8 cellular contexts compared by ENCODE assay signal in genomic region chr1:109484519-109484975, GRCh38. TPM values are rescaled to one million over a fixed set of nuclear protein-coding genes. Genes with fewer than 3 reads are reported as not detected.
DNase-seq lines count a peak whose midpoint lies in the region; ATAC-seq, FAIRE-seq and TF ChIP-seq lines count a peak whose summit lies in the region.

No MANE protein-coding gene starts in this region.

- no peaks in the 10 kb centered on the region for H3K79me1 ChIP-seq in H1 (ENCODE audit: low read depth, low read length)

- WGBS in H1 (ENCODE audit: extremely low coverage in 1 of 2, insufficient coverage in 1 of 2, insufficient read length in 1 of 2, insufficient replicate concordance in 2 of 2, low coverage in 1 of 2, low lambda C conversion rate in 2 of 2, missing lambda C conversion rate in 1 of 2), 2 experiments = 6% methylated on average over 15 of the region's 15 CpGs; no CpG with 5 or more reads in 1 of the 2 experiments

- peak overlapping the region; percentile 61; the same call in 1 of the 2 replicates for H2BK20ac ChIP-seq in H1 (ENCODE audit: low read length)

- H3K4me3 ChIP-seq in OCI-LY3 (ENCODE audit: low read length) = peak overlapping the region; percentile 98
- H3K4me3 ChIP-seq in H1 (ENCODE audit: extremely low read depth in 1 of 4, insufficient read depth in 2 of 4, low read depth in 3 of 4, low read length in 4 of 4) = peak overlapping the region; percentile 63 to 83 (median 78)
- peak overlapping the region; percentile 85 for H3K4me3 ChIP-seq in neuron (ENCODE audit: low read length)

- H3K56ac ChIP-seq in H1 (replicated peaks; ENCODE audit: insufficient read length, low read depth, low read length) = peak overlapping the region; percentile 40

- peak overlapping the region; percentile 95 for H2BK5ac ChIP-seq in H1 (ENCODE audit: low read depth, low read length)

- peaks cover 16% of the 10 kb centered on the region for H3K23me2 ChIP-seq in H1 (ENCODE audit: low read depth, low read length)

- H3K4me2 ChIP-seq in OCI-LY3 (ENCODE audit: low read length) = peak overlapping the region; percentile 99
- H3K4me2 ChIP-seq in H1 (ENCODE audit: insufficient read depth in 1 of 2, low read depth in 2 of 2, low read length in 2 of 2) = peak overlapping the region; percentile 94 to 99

- H3K4ac ChIP-seq in H1 (replicated peaks; ENCODE audit: insufficient read length, low read depth, low read length) = peak overlapping the region; percentile 76

- H3K27ac ChIP-seq in OCI-LY3 (ENCODE audit: low read length) = peak overlapping the region; percentile 76
- no peak overlapping the region for H3K27ac ChIP-seq in H1 (ENCODE audit: low read depth, low read length)

- H3K4me1 ChIP-seq in OCI-LY3 (ENCODE audit: low read length) (peaks cover 15% of the 10 kb centered on the region), H1 (replicated peaks in 1 of 4; ENCODE audit: control insufficient read depth in 3 of 4, insufficient read depth in 4 of 4, low read length in 3 of 4) (peaks cover 0 to 9% (median 2%) of the 10 kb centered on the region in 4 experiments; a peak in 3 of 7 replicates), neuron (ENCODE audit: insufficient read depth, low read length) (peaks cover 37% of the 10 kb centered on the region)

- POLR2A ChIA-PET in H1 (lab: Charles Lee; ENCODE audit: partially characterized antibody) = interaction anchor here (0.6 to 3.1 kb wide), 8 partner anchors 9 to 177 kb away, joined by 3 to 17 read pairs (median 6); partner anchors contain the start of genes AMIGO1, CYB561D1 and PSMA5

- no peaks in the 10 kb centered on the region for H3K27me3 ChIP-seq in OCI-LY3 (ENCODE audit: low read depth, low read length)
- peaks cover 0 to under 1% (median 0%) of the 10 kb centered on the region in 4 experiments; a peak in 1 of 7 replicates for H3K27me3 ChIP-seq in H1 (replicated peaks in 1 of 4; ENCODE audit: control insufficient read depth in 3 of 4, extremely low read depth in 1 of 4, insufficient read depth in 3 of 4, low read length in 3 of 4)
- peaks cover 14% of the 10 kb centered on the region for H3K27me3 ChIP-seq in neuron (ENCODE audit: insufficient read depth, low read length)

- H3K14ac ChIP-seq in H1 (ENCODE audit: insufficient read length) = no peak overlapping the region

- TF ChIP-seq RAD21 in H1 (IDR thresholded peaks at IDR 0.05 in 1 of 2, conservative IDR thresholded peaks at IDR 0.05 in 1 of 2; ENCODE audit: low read depth in 2 of 2, low read length in 2 of 2) = no peak

- H4K91ac ChIP-seq in H1 (replicated peaks; ENCODE audit: insufficient read length, low read length) = peak overlapping the region; percentile 69

- no peaks in the 10 kb centered on the region for H3K9me3 ChIP-seq in OCI-LY3 (ENCODE audit: insufficient read depth, low read length)
- no peaks in the 10 kb centered on the region for H3K9me3 ChIP-seq in H1 (ENCODE audit: insufficient read depth in 2 of 2, low read depth in 1 of 2, low read length in 1 of 2)
- H3K9me3 ChIP-seq in neuron (ENCODE audit: low read length) = no peaks in the 10 kb centered on the region

- FAIRE-seq in H1 (lab: Jason Lieb, UNC) = no peak

- peak overlapping the region; percentile 97 for H3K18ac ChIP-seq in H1 (ENCODE audit: extremely low read depth, low read length)

- TF ChIP-seq CTCF in OCI-LY3 (IDR thresholded peaks at IDR 0.05; ENCODE audit: low read depth, low read length) = no peak
- no peak for TF ChIP-seq CTCF in H1 (IDR thresholded peaks at IDR 0.05; ENCODE audit: control extremely low read depth in 1 of 3, insufficient read depth in 1 of 3, low read depth in 1 of 3, low read length in 3 of 3)
- TF ChIP-seq CTCF in omental fat pad (IDR thresholded peaks at IDR 0.05) = no peak

- no peak overlapping the region for H2BK15ac ChIP-seq in H1 (ENCODE audit: low read length)

- TF ChIP-seq POLR2A in H1 (IDR thresholded peaks at IDR 0.05; ENCODE audit: control extremely low read depth in 1 of 2, low read depth in 2 of 2, low read length in 2 of 2) = no peak

- peak overlapping the region; percentile 71 for H2AFZ ChIP-seq in OCI-LY3 (ENCODE audit: low read depth, low read length)
- peak overlapping the region; percentile 95; the same call in 1 of the 2 replicates for H2AFZ ChIP-seq in H1 (ENCODE audit: low read length)
- H2AFZ ChIP-seq in neuron (ENCODE audit: low read depth, low read length) = peak overlapping the region; percentile 13

- H3K23ac ChIP-seq in H1 (ENCODE audit: insufficient read length) = no peak overlapping the region

- peak overlapping the region; percentile 66 for H4K8ac ChIP-seq in H1 (ENCODE audit: extremely low read depth, insufficient read depth, low read length)

- H3K79me2 ChIP-seq in OCI-LY3 (ENCODE audit: low read length) (peaks cover 9% of the 10 kb centered on the region), H1 (ENCODE audit: control insufficient read depth in 1 of 2, insufficient read depth in 2 of 2, low read length in 2 of 2) (no peaks in the 10 kb centered on the region)

- ATAC-seq in omental fat pad (ENCODE audit: low FRiP score) (no peak), GM19452 (IDR thresholded peaks at IDR 0.05; ENCODE audit: unreplicated experiment) (no peak), GM19467 (IDR thresholded peaks at IDR 0.05; ENCODE audit: unreplicated experiment) (no peak)

- H3K36me3 ChIP-seq in OCI-LY3 (replicated peaks; ENCODE audit: low read depth, low read length) = no peaks in the 10 kb centered on the region
- H3K36me3 ChIP-seq in H1 (ENCODE audit: control insufficient read depth in 2 of 4, insufficient read depth in 4 of 4, low read length in 3 of 4) = no peaks in the 10 kb centered on the region
- H3K36me3 ChIP-seq in neuron (ENCODE audit: insufficient read depth, low read length) = peaks cover 33% of the 10 kb centered on the region

- CTCF ChIA-PET in H1 (lab: Charles Lee; ENCODE audit: partially characterized antibody) = interaction anchor here (0.6 to 43.7 kb wide), 8 partner anchors 7 to 179 kb away, joined by 3 to 1755 read pairs (median 6); partner anchors contain the start of genes AMIGO1, CYB561D1 and GPR61

- no peaks in the 10 kb centered on the region for H4K20me1 ChIP-seq in OCI-LY3 (ENCODE audit: insufficient read depth, low read length)
- no peaks in the 10 kb centered on the region for H4K20me1 ChIP-seq in H1 (replicated peaks in 1 of 2; ENCODE audit: control insufficient read depth in 1 of 2, insufficient read depth in 2 of 2, low read length in 2 of 2)

- peak overlapping the region; percentile 77; the same call in 1 of the 2 replicates for H2BK12ac ChIP-seq in H1 (ENCODE audit: low read depth, low read length)

- H3K9ac ChIP-seq in OCI-LY3 (ENCODE audit: low read length) (peak overlapping the region; percentile 90), H1 (replicated peaks in 1 of 4; ENCODE audit: extremely low read depth in 1 of 4, low read depth in 3 of 4, low read length in 3 of 4) (peak overlapping the region in 3 of 4 experiments; percentile 41 to 91 (median 66); a peak in 4 of 7 replicates)

- H2BK120ac ChIP-seq in H1 (replicated peaks; ENCODE audit: low read depth, low read length) = no peak overlapping the region

- TF ChIP-seq EP300 in H1 (IDR thresholded peaks at IDR 0.05; ENCODE audit: borderline replicate concordance in 1 of 2, low read depth in 2 of 2, low read length in 2 of 2) = no peak

- no peak overlapping the region for H2AK5ac ChIP-seq in H1 (ENCODE audit: low read depth, low read length)

- H4K5ac ChIP-seq in H1 (ENCODE audit: insufficient read length, low read depth, low read length) = peak overlapping the region; percentile 34

- DNase-seq in EH (ENCODE audit: low read depth) = peak; percentile 27
- DNase-seq in H1 (ENCODE audit: low read depth in 1 of 2, low spot score in 2 of 2) = no peak
- DNase-seq in omental fat pad (ENCODE audit: low spot score) = no peak
- no peak for DNase-seq in epidermal melanocyte (ENCODE audit: insufficient read length, low spot score)

RNA-seq across cellular contexts. Expression of gene ATXN7L2, which starts 0.8 kb away (rescaled TPM):
- total RNA-seq in H1 (2021; fragmentation: NEBNext Ultra II Directional; extraction: Animal tissue kit (Norgen Biotek cat#: 25700)) = 9.3 and 9.8 TPM in 2 replicates
- polyA plus RNA-seq in H1 (2011; rRNA removed) = 8.1 and 12.3 TPM in 2 replicates
- polyA plus RNA-seq in H1 (2011; cell fraction: cytosol; rRNA removed) = 7.1 TPM
- 25.0 TPM for polyA plus RNA-seq in H1 (2011; cell fraction: nucleus; rRNA removed)
- polyA plus RNA-seq in H1 (2012, experiment 1 of 2) = 5.3 to 9.0 TPM (median 7.8 TPM) in 4 replicates
- polyA plus RNA-seq in H1 (2012, experiment 2 of 2) = 5.1 TPM
- 8.4 TPM for polyA plus RNA-seq in H1 (2013, experiment 1 of 2)
- 7.4 TPM for polyA plus RNA-seq in H1 (2013, experiment 2 of 2)
- polyA minus RNA-seq in H1 (2011; rRNA and poly(A)+ RNA removed) = 2.4 and 3.4 TPM in 2 replicates
- 6.5 TPM for polyA minus RNA-seq in H1 (2011; cell fraction: cytosol; rRNA and poly(A)+ RNA removed)
- polyA minus RNA-seq in H1 (2011; cell fraction: nucleus; rRNA and poly(A)+ RNA removed) = 9.7 TPM
- total RNA-seq in omental fat pad = 1 to 10 TPM; 3.5 to 5.3 (median 4.7) TPM

RNA-seq across cellular contexts. Expression of gene CYB561D1, which starts 9.3 kb away (rescaled TPM):
- 3.6 and 4.3 TPM in 2 replicates for total RNA-seq in H1 (2021; fragmentation: NEBNext Ultra II Directional; extraction: Animal tissue kit (Norgen Biotek cat#: 25700))
- 3.8 and 6.8 TPM in 2 replicates for polyA plus RNA-seq in H1 (2011; rRNA removed)
- polyA plus RNA-seq in H1 (2011; cell fraction: cytosol; rRNA removed) = 5.3 TPM
- 7.1 TPM for polyA plus RNA-seq in H1 (2011; cell fraction: nucleus; rRNA removed)
- polyA plus RNA-seq in H1 (2012, experiment 1 of 2) = 3.3 to 4.1 TPM (median 4.1 TPM) in 4 replicates
- 3.5 TPM for polyA plus RNA-seq in H1 (2012, experiment 2 of 2)
- polyA plus RNA-seq in H1 (2013, experiment 1 of 2) = 2.8 TPM
- polyA plus RNA-seq in H1 (2013, experiment 2 of 2) = 2.6 TPM
- 5.8 and 7.1 TPM in 2 replicates for polyA minus RNA-seq in H1 (2011; rRNA and poly(A)+ RNA removed)
- polyA minus RNA-seq in H1 (2011; cell fraction: cytosol; rRNA and poly(A)+ RNA removed) = 4.0 TPM
- polyA minus RNA-seq in H1 (2011; cell fraction: nucleus; rRNA and poly(A)+ RNA removed) = 5.7 TPM
- total RNA-seq in omental fat pad = 10 to 100 TPM in 1 of 4 donors, 1 to 10 TPM in 3; 6.1 to 12.0 (median 8.4) TPM

RNA-seq across cellular contexts. Expression of gene SYPL2, which starts 18.2 kb away (rescaled TPM):
- total RNA-seq in H1 (2021; fragmentation: NEBNext Ultra II Directional; extraction: Animal tissue kit (Norgen Biotek cat#: 25700)) = 1.5 and 1.7 TPM in 2 replicates
- 1.5 and 1.6 TPM in 2 replicates for polyA plus RNA-seq in H1 (2011; rRNA removed)
- 1.3 TPM for polyA plus RNA-seq in H1 (2011; cell fraction: cytosol; rRNA removed)
- 3.1 TPM for polyA plus RNA-seq in H1 (2011; cell fraction: nucleus; rRNA removed)
- polyA plus RNA-seq in H1 (2012, experiment 1 of 2) = 1.2 to 1.7 TPM (median 1.4 TPM) in 4 replicates
- polyA plus RNA-seq in H1 (2012, experiment 2 of 2) = 1.2 TPM
- 2.3 TPM for polyA plus RNA-seq in H1 (2013, experiment 1 of 2)
- polyA plus RNA-seq in H1 (2013, experiment 2 of 2) = 2.0 TPM
- polyA minus RNA-seq in H1 (2011; rRNA and poly(A)+ RNA removed) = 2.0 and 2.2 TPM in 2 replicates
- polyA minus RNA-seq in H1 (2011; cell fraction: cytosol; rRNA and poly(A)+ RNA removed) = 0.66 TPM
- 1.6 TPM for polyA minus RNA-seq in H1 (2011; cell fraction: nucleus; rRNA and poly(A)+ RNA removed)
- total RNA-seq in omental fat pad = 1 to 10 TPM; 1.7 to 3.7 (median 2.2) TPM

RNA-seq across cellular contexts. Expression of gene AMIGO1, which starts 25.0 kb away (rescaled TPM):
- 2.4 and 2.7 TPM in 2 replicates for total RNA-seq in H1 (2021; fragmentation: NEBNext Ultra II Directional; extraction: Animal tissue kit (Norgen Biotek cat#: 25700))
- 1.5 and 2.4 TPM in 2 replicates for polyA plus RNA-seq in H1 (2011; rRNA removed)
- 1.6 TPM for polyA plus RNA-seq in H1 (2011; cell fraction: cytosol; rRNA removed)
- polyA plus RNA-seq in H1 (2011; cell fraction: nucleus; rRNA removed) = 1.8 TPM
- 1.7 to 2.4 TPM (median 2.2 TPM) in 4 replicates for polyA plus RNA-seq in H1 (2012, experiment 1 of 2)
- polyA plus RNA-seq in H1 (2012, experiment 2 of 2) = 1.6 TPM
- polyA plus RNA-seq in H1 (2013, experiment 1 of 2) = 1.8 TPM
- polyA plus RNA-seq in H1 (2013, experiment 2 of 2) = 2.0 TPM
- 2.8 and 3.4 TPM in 2 replicates for polyA minus RNA-seq in H1 (2011; rRNA and poly(A)+ RNA removed)
- polyA minus RNA-seq in H1 (2011; cell fraction: cytosol; rRNA and poly(A)+ RNA removed) = 1.5 TPM
- polyA minus RNA-seq in H1 (2011; cell fraction: nucleus; rRNA and poly(A)+ RNA removed) = 2.6 TPM
- 10 to 100 TPM in 1 of 4 donors, 1 to 10 TPM in 3; 2.4 to 10.6 (median 5.9) TPM for total RNA-seq in omental fat pad

RNA-seq across cellular contexts. Expression of gene GPR61, which starts 55.1 kb away (rescaled TPM):
- total RNA-seq in H1 (2021; fragmentation: NEBNext Ultra II Directional; extraction: Animal tissue kit (Norgen Biotek cat#: 25700)) = 0.15 and 0.41 TPM in 2 replicates
- polyA plus RNA-seq in H1 (2011; rRNA removed) = 0.53 and 0.63 TPM in 2 replicates
- 0.40 TPM for polyA plus RNA-seq in H1 (2011; cell fraction: cytosol; rRNA removed)
- polyA plus RNA-seq in H1 (2011; cell fraction: nucleus; rRNA removed) = 0.90 TPM
- 0.27 to 0.80 TPM (median 0.35 TPM) in 4 replicates for polyA plus RNA-seq in H1 (2012, experiment 1 of 2)
- 0.07 TPM for polyA plus RNA-seq in H1 (2012, experiment 2 of 2)
- polyA plus RNA-seq in H1 (2013, experiment 1 of 2) = 0.06 TPM
- polyA plus RNA-seq in H1 (2013, experiment 2 of 2) = 0.18 TPM
- polyA minus RNA-seq in H1 (2011; rRNA and poly(A)+ RNA removed) = 0.59 and 0.63 TPM in 2 replicates
- polyA minus RNA-seq in H1 (2011; cell fraction: cytosol; rRNA and poly(A)+ RNA removed) = not detected
- polyA minus RNA-seq in H1 (2011; cell fraction: nucleus; rRNA and poly(A)+ RNA removed) = 2.5 TPM
- not detected for total RNA-seq in omental fat pad

Comparison
In these comparisons a context has a peak if more than half of its experiments do, and no peak if none do; other contexts are left out.
1. H2AFZ ChIP-seq: peak in every context shown above with its lines; median percentile 95 in H1; 71 in OCI-LY3; 13 in neuron.